11 cellular contexts compared by ENCODE assay signal in genomic region chr7:44074349-44074695, GRCh38. TPM values are rescaled to one million over a fixed set of nuclear protein-coding genes. Genes with fewer than 3 reads are reported as not detected.
DNase-seq lines count a peak whose midpoint lies in the region; ATAC-seq and TF ChIP-seq lines count a peak whose summit lies in the region.
"Had no signal": no experiment of that assay in that cellular context is flagged by ENCODE, and none has a peak within 500 bp of the region (broad histone marks: within the 10 kb centered on the region; RNA-seq: fewer than 3 reads in every experiment).

No MANE protein-coding gene starts in this region.

- 81 to 91% (median 87%) methylated on average over 13 of the region's 13 CpGs for WGBS in psoas muscle, 3 donors

- H3K4me1 Mint-ChIP-seq in dendritic cell treated with granulocyte-macrophage colony-stimulating factor and Interleukin-4, amounts not matched to agents 40 ng/mL and 50 ng/mL, for 4 days (ENCODE audit: low read depth): peaks cover 61% of the 10 kb centered on the region

- H3K27ac ChIP-seq in AG04450 (ENCODE audit: low read depth, low read length) (peak overlapping the region; percentile 31), psoas muscle (peak overlapping the region; percentile 79)

- no peak overlapping the region for H3K4me3 ChIP-seq in AG04450 (ENCODE audit: low read depth, low read length)
- H3K4me3 ChIP-seq in psoas muscle: no peak overlapping the region
- no peak overlapping the region for H3K4me3 ChIP-seq in H7 (ENCODE audit: insufficient read depth, low read depth, low read length)

- H3K9me3 ChIP-seq in AG04450 (ENCODE audit: control insufficient read depth, insufficient read depth, low read length) (no peaks in the 10 kb centered on the region), psoas muscle (no peaks in the 10 kb centered on the region)

- peaks cover 75% of the 10 kb centered on the region for H3K36me3 Mint-ChIP-seq in dendritic cell treated with granulocyte-macrophage colony-stimulating factor and Interleukin-4, amounts not matched to agents 40 ng/mL and 50 ng/mL, for 4 days (ENCODE audit: low read depth)

- H3K4me1 ChIP-seq in psoas muscle: peaks cover 62% of the 10 kb centered on the region

- no peaks in the 10 kb centered on the region for H3K9me3 Mint-ChIP-seq in dendritic cell treated with granulocyte-macrophage colony-stimulating factor and Interleukin-4, amounts not matched to agents 40 ng/mL and 50 ng/mL, for 4 days
- H3K9me3 Mint-ChIP-seq: activated naive CD4-positive, alpha-beta T cell treated with anti-CD3 and anti-CD28 coated beads, Interleukin-2, amount 50 U/mL, for 72 hours had no signal

- POLR2A ChIA-PET in AG04450 (lab: Yijun Ruan, JAX): no interaction called here

- peak overlapping the region; percentile 70 for H3K4me3 Mint-ChIP-seq in dendritic cell treated with granulocyte-macrophage colony-stimulating factor and Interleukin-4, amounts not matched to agents 40 ng/mL and 50 ng/mL, for 4 days

- intact Hi-C loops in dendritic cell treated with granulocyte-macrophage colony-stimulating factor and Interleukin-4, amounts not matched to agents 40 ng/mL and 50 ng/mL, for 4 days (cut with micrococcal nuclease): loop anchor here (5.0 kb wide), 1 partner anchor 403 kb away; no protein-coding TSS in a partner anchor
- intact Hi-C loops in psoas muscle (cut with DNase I): no loop called here

- peaks cover 2 to 63% of the 10 kb centered on the region in 2 donors for H3K36me3 ChIP-seq in psoas muscle (ENCODE audit: insufficient read depth in 1 of 2, low read depth in 1 of 2)
- H3K36me3 ChIP-seq in H7 (replicated peaks; ENCODE audit: control insufficient read depth, insufficient read depth, low read length): peaks cover 6% of the 10 kb centered on the region

- H3K27me3 ChIP-seq in AG04450 (ENCODE audit: control insufficient read depth, insufficient read depth, low read length) (no peaks in the 10 kb centered on the region), psoas muscle (ENCODE audit: insufficient read depth in 3 of 3, low read length in 2 of 3) (no peaks in the 10 kb centered on the region), H7 (ENCODE audit: control insufficient read depth, insufficient read depth, low read length) (no peaks in the 10 kb centered on the region)

- peak overlapping the region; percentile 93 for H3K27ac Mint-ChIP-seq in dendritic cell treated with granulocyte-macrophage colony-stimulating factor and Interleukin-4, amounts not matched to agents 40 ng/mL and 50 ng/mL, for 4 days

- CTCF ChIA-PET in AG04450 (lab: Charles Lee): no interaction called here

- DNase-seq in AG04450 (ENCODE audit: low read depth, low spot score): no peak
- peak in 1 of 2 donors; percentile 8 for DNase-seq in psoas muscle
- no peak for DNase-seq in SHP77 (lab: John Stamatoyannopoulos, UW)
- no peak for DNase-seq in H7
- DNase-seq in NAMALWA (ENCODE audit: low spot score): no peak
- DNase-seq: NCI-H1105 treated with DMSO at 0.1 percent for 48 hours; stimulated activated CD4-positive, alpha-beta T cell treated with anti-CD3 and anti-CD28 coated beads, Interleukin-2, amount 100 ng/mL, for 48 hours had no signal

- H3K27me3 Mint-ChIP-seq in dendritic cell treated with granulocyte-macrophage colony-stimulating factor and Interleukin-4, amounts not matched to agents 40 ng/mL and 50 ng/mL, for 4 days: no peaks in the 10 kb centered on the region

- ATAC-seq in HG02588 (IDR thresholded peaks at IDR 0.05; ENCODE audit: unreplicated experiment): peak; percentile 9
- ATAC-seq in psoas muscle: no peak
- ATAC-seq in HG02798 (IDR thresholded peaks at IDR 0.05; ENCODE audit: poor library complexity, unreplicated experiment): no peak

- TF ChIP-seq CTCF in AG04450 (IDR thresholded peaks at IDR 0.05; ENCODE audit: low read depth, low read length): no peak
- no peak for TF ChIP-seq CTCF in psoas muscle (IDR thresholded peaks at IDR 0.05)

RNA-seq across cellular contexts. Expression of gene POLM, which starts 8.0 kb away (rescaled TPM):
- polyA plus RNA-seq in AG04450 (2011; rRNA removed) (4.6 and 5.1 TPM in 2 replicates), psoas muscle (1 to 10 TPM; 7.1 to 9.6 (median 7.1) TPM)
- polyA minus RNA-seq in AG04450 (2011; rRNA and poly(A)+ RNA removed): 11.0 and 11.6 TPM in 2 replicates
- total RNA-seq in psoas muscle: 10 to 100 TPM in 3 of 4 donors, 1 to 10 TPM in 1; 7.7 to 13.1 (median 10.4) TPM
- total RNA-seq in H7 (2014; rRNA removed; shearing (Covaris generic)): 16.9 and 17.0 TPM in 2 replicates

RNA-seq across cellular contexts. Expression of gene PGAM2, which starts 9.0 kb away (rescaled TPM):
- polyA plus RNA-seq in AG04450 (2011; rRNA removed) (not detected in 2 replicates), psoas muscle (1,000 to 10,000 TPM in 1 of 3 donors, 100 to 1,000 TPM in 2; 285 to 1,581 (median 569) TPM)
- not detected in 2 replicates for polyA minus RNA-seq in AG04450 (2011; rRNA and poly(A)+ RNA removed)
- 100 to 1,000 TPM; 214 to 449 (median 298) TPM for total RNA-seq in psoas muscle
- total RNA-seq in H7 (2014; rRNA removed; shearing (Covaris generic)): 2.7 and 4.5 TPM in 2 replicates

RNA-seq across cellular contexts. Expression of gene DBNL, which starts 29.8 kb away (rescaled TPM):
- 76.1 and 93.8 TPM in 2 replicates for polyA plus RNA-seq in AG04450 (2011; rRNA removed)
- 75.7 and 100 TPM in 2 replicates for polyA minus RNA-seq in AG04450 (2011; rRNA and poly(A)+ RNA removed)
- 10 to 100 TPM; 33.4 to 45.1 (median 38.7) TPM for total RNA-seq in psoas muscle
- polyA plus RNA-seq in psoas muscle: 10 to 100 TPM; 35.5 to 66.7 (median 53.0) TPM
- 43.0 and 63.8 TPM in 2 replicates for total RNA-seq in H7 (2014; rRNA removed; shearing (Covaris generic))

RNA-seq across cellular contexts. Expression of gene AEBP1, which starts 29.8 kb away (rescaled TPM):
- 18.5 and 30.7 TPM in 2 replicates for polyA plus RNA-seq in AG04450 (2011; rRNA removed)
- polyA minus RNA-seq in AG04450 (2011; rRNA and poly(A)+ RNA removed): 19.8 and 37.9 TPM in 2 replicates
- 10 to 100 TPM in 3 of 4 donors, 1 to 10 TPM in 1; 6.9 to 22.0 (median 14.6) TPM for total RNA-seq in psoas muscle
- 1 to 10 TPM; 2.8 to 7.8 (median 5.9) TPM for polyA plus RNA-seq in psoas muscle
- total RNA-seq in H7 (2014; rRNA removed; shearing (Covaris generic)): 12.9 and 15.8 TPM in 2 replicates

RNA-seq across cellular contexts. Expression of gene POLD2, which starts 49.0 kb away (rescaled TPM):
- polyA plus RNA-seq in AG04450 (2011; rRNA removed) (64.8 and 79.6 TPM in 2 replicates), psoas muscle (10 to 100 TPM; 57.3 to 87.1 (median 81.3) TPM)
- 29.0 and 39.8 TPM in 2 replicates for polyA minus RNA-seq in AG04450 (2011; rRNA and poly(A)+ RNA removed)
- total RNA-seq in psoas muscle: 100 to 1,000 TPM in 3 of 4 donors, 10 to 100 TPM in 1; 79.2 to 127 (median 119) TPM
- total RNA-seq in H7 (2014; rRNA removed; shearing (Covaris generic)): 134 and 136 TPM in 2 replicates

Comparison
In these comparisons a context has a peak if more than half of its experiments do, and no peak if none do; other contexts are left out.
1. RNA of gene PGAM2, which starts 9.0 kb away (total RNA-seq): 214 to 449 TPM in psoas muscle; 2.7 to 4.5 TPM in H7; every median in the first group is over 10 times any median in the second.